Comparison of ENCODE assay signal across 22 cellular contexts in the genomic region with DNA sequence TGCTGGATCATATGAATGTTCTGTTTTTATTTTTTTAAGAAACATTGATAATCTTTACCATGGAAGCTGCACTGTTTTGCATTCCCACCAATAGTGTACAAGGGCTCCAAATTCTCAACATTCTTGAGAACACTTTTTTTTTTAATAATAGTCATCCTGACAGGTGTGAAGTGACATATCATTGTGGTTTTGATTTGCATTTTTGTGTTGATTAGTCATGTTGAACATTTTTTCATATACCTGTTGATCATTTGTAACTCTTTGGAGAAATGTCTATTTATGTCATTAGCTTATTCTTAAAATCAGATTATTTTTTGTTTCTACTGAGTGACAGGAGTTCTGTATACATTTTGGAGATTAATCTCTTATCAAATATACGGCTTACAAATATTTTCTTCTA.
DNase-seq lines count a peak whose midpoint lies in the region; ATAC-seq and TF ChIP-seq lines count a peak whose summit lies in the region.
"Had no signal": no experiment of that assay in that cellular context is flagged by ENCODE, and none has a peak within 500 bp of the region (broad histone marks: within the 10 kb centered on the region; RNA-seq: fewer than 3 reads in every experiment).

No MANE protein-coding gene starts in this region.

- CTCF ChIA-PET in mammary epithelial cell (lab: Charles Lee; ENCODE audit: low non-redundant PET), result no interaction called here
- CTCF ChIA-PET in MCF 10A (lab: Yijun Ruan, JAX), result no interaction called here

- no peaks in the 10 kb centered on the region for H4K20me1 ChIP-seq in mammary epithelial cell (ENCODE audit: insufficient read depth, low read length)

- H3K27me3 Mint-ChIP-seq in MCF 10A (ENCODE audit: insufficient read depth, unreplicated experiment) (no peaks in the 10 kb centered on the region), chondrocyte (ENCODE audit: low read depth) (no peaks in the 10 kb centered on the region)
- H3K27me3 Mint-ChIP-seq: activated naive CD8-positive, alpha-beta T cell treated with anti-CD3 and anti-CD28 coated beads, Interleukin-2, amount 50 U/mL, for 24 hours had no signal

- H3K4me3 ChIP-seq in mammary epithelial cell (replicated peaks in 1 of 3; ENCODE audit: insufficient read depth in 1 of 3, low read depth in 2 of 3, low read length in 3 of 3), result no peak overlapping the region
- H3K4me3 ChIP-seq: cardiac muscle cell, K562, transverse colon had no signal

- in situ Hi-C loops in mammary epithelial cell (cut with MboI; ENCODE audit: low sequenced_read_pairs in 2 of 2), result no loop called here

- intact Hi-C loops in mammary epithelial cell (cut with micrococcal nuclease), result no loop called here
- intact Hi-C loops in MCF 10A (cut with micrococcal nuclease), result no loop called here

- no peaks in the 10 kb centered on the region for H3K9me3 ChIP-seq in mammary epithelial cell (replicated peaks; ENCODE audit: insufficient read depth, low read length)
- H3K9me3 ChIP-seq: transverse colon had no signal

- H3K36me3 Mint-ChIP-seq in MCF 10A (ENCODE audit: insufficient read depth, unreplicated experiment) (no peaks in the 10 kb centered on the region), chondrocyte (ENCODE audit: low read depth) (no peaks in the 10 kb centered on the region)
- H3K36me3 Mint-ChIP-seq: immature natural killer cell had no signal

- H3K27ac ChIP-seq in mammary epithelial cell (ENCODE audit: insufficient read depth, low read depth, low read length), result no peak overlapping the region
- H3K27ac ChIP-seq: 22Rv1, C4-2B, cardiac muscle cell, transverse colon had no signal

- H3K4me3 Mint-ChIP-seq in MCF 10A (ENCODE audit: unreplicated experiment) (no peak overlapping the region), chondrocyte (ENCODE audit: unreplicated experiment) (no peak overlapping the region)
- H3K4me3 Mint-ChIP-seq: activated CD8-positive, alpha-beta T cell treated with anti-CD3 and anti-CD28 coated beads, Interleukin-2, amount 10 ng/mL, durations not matched to agents 7 days and 5 days; activated naive CD8-positive, alpha-beta T cell treated with anti-CD3 and anti-CD28 coated beads, Interleukin-2, amount 50 U/mL, for 24 hours; immature natural killer cell; nephron had no signal

- no peak overlapping the region for H3K4me2 ChIP-seq in mammary epithelial cell (ENCODE audit: insufficient read depth, low read depth, low read length)

- H3K27ac Mint-ChIP-seq in MCF 10A (ENCODE audit: low read depth, unreplicated experiment), result no peak overlapping the region
- no peak overlapping the region for H3K27ac Mint-ChIP-seq in chondrocyte (ENCODE audit: unreplicated experiment)
- H3K27ac Mint-ChIP-seq: activated CD8-positive, alpha-beta T cell treated with anti-CD3 and anti-CD28 coated beads, Interleukin-2, amount 10 ng/mL, durations not matched to agents 7 days and 5 days; activated naive CD8-positive, alpha-beta T cell treated with anti-CD3 and anti-CD28 coated beads, Interleukin-2, amount 50 U/mL, for 24 hours; immature natural killer cell; nephron had no signal

- dilution Hi-C loops in mammary epithelial cell (cut with HindIII; ENCODE audit: low sequenced_read_pairs), result no loop called here

- no peaks in the 10 kb centered on the region for H3K36me3 ChIP-seq in mammary epithelial cell (ENCODE audit: insufficient read depth, low read length)
- H3K36me3 ChIP-seq: cardiac muscle cell, transverse colon had no signal

- H3K79me2 ChIP-seq in mammary epithelial cell (ENCODE audit: insufficient read depth, low read length), result no peaks in the 10 kb centered on the region

- ATAC-seq in HG02759 (IDR thresholded peaks at IDR 0.05; ENCODE audit: unreplicated experiment) (peak; percentile 57), HG03571 (IDR thresholded peaks at IDR 0.05; ENCODE audit: unreplicated experiment) (peak; percentile 68)
- ATAC-seq: activated CD8-positive, alpha-beta T cell treated with anti-CD3 and anti-CD28 coated beads, Interleukin-2, amount 10 ng/mL, durations not matched to agents 7 days and 5 days; activated naive CD8-positive, alpha-beta T cell treated with anti-CD3 and anti-CD28 coated beads, Interleukin-2, amount 50 U/mL, for 24 hours; K562 had no signal

- DNase-seq in mammary epithelial cell (peak; percentile 1), MCF 10A (ENCODE audit: unreplicated experiment) (no peak), ecto neural progenitor cell (ENCODE audit: low spot score) (no peak), chondrocyte (ENCODE audit: low spot score) (no peak), SIG-M5 treated with dmso at 0.1 percent for 504 hours (lab: John Stamatoyannopoulos, UW; ENCODE audit: unreplicated experiment) (no peak), NCI-H748 treated with DMSO at 0.1 percent for 48 hours (lab: John Stamatoyannopoulos, UW) (no peak)
- DNase-seq: activated CD8-positive, alpha-beta T cell treated with anti-CD3 and anti-CD28 coated beads, Interleukin-2, amount 10 ng/mL, durations not matched to agents 7 days and 5 days; activated naive CD8-positive, alpha-beta T cell treated with anti-CD3 and anti-CD28 coated beads, Interleukin-2, amount 50 U/mL, for 24 hours; DMS79; immature natural killer cell; NCI-H2107; NCI-H69; stimulated activated naive CD4-positive, alpha-beta T cell; SW 1271; transverse colon had no signal

- BruUV-seq in mammary epithelial cell (replicated peaks; lab: Mats Ljungman, UMichigan), result no TSS peak
- no TSS peak for BruUV-seq in MCF 10A (replicated peaks; lab: Mats Ljungman, UMichigan)

- no peak overlapping the region for H3K9ac ChIP-seq in mammary epithelial cell (ENCODE audit: insufficient read depth, low read length)

- WGBS in mammary epithelial cell (ENCODE audit: low coverage, missing lambda C conversion rate), result 94% methylated on average over 1 of the region's 1 CpG

- POLR2A ChIA-PET in MCF 10A (lab: Yijun Ruan, JAX), result interaction anchor here (0.6 kb wide), 3 partner anchors 10 to 406 kb away, joined by 3 read pairs; no protein-coding TSS in a partner anchor

- no peaks in the 10 kb centered on the region for H3K4me1 ChIP-seq in mammary epithelial cell (ENCODE audit: insufficient read depth, low read length)
- H3K4me1 ChIP-seq: transverse colon had no signal

- H3K4me1 Mint-ChIP-seq in MCF 10A (ENCODE audit: insufficient read depth, unreplicated experiment) (no peaks in the 10 kb centered on the region), chondrocyte (ENCODE audit: low read depth) (no peaks in the 10 kb centered on the region)
- H3K4me1 Mint-ChIP-seq: activated naive CD8-positive, alpha-beta T cell treated with anti-CD3 and anti-CD28 coated beads, Interleukin-2, amount 50 U/mL, for 24 hours; immature natural killer cell; nephron had no signal

- H3K9me3 Mint-ChIP-seq in MCF 10A (ENCODE audit: unreplicated experiment), result no peaks in the 10 kb centered on the region
- H3K9me3 Mint-ChIP-seq in chondrocyte (ENCODE audit: low read depth), result peaks cover 17% of the 10 kb centered on the region
- H3K9me3 Mint-ChIP-seq: activated naive CD8-positive, alpha-beta T cell treated with anti-CD3 and anti-CD28 coated beads, Interleukin-2, amount 50 U/mL, for 24 hours had no signal

- no peak for TF ChIP-seq CTCF in mammary epithelial cell (conservative IDR thresholded peaks at IDR 0.05 in 1 of 2, IDR thresholded peaks at IDR 0.05 in 1 of 2; ENCODE audit: extremely low read depth in 1 of 2, insufficient read depth in 1 of 2, low read depth in 1 of 2, low read length in 2 of 2)
- TF ChIP-seq CTCF in MCF 10A (IDR thresholded peaks at IDR 0.05; ENCODE audit: unreplicated experiment), result no peak
- TF ChIP-seq CTCF in chondrocyte (IDR thresholded peaks at IDR 0.05), result no peak

- H2AFZ ChIP-seq in mammary epithelial cell (ENCODE audit: low read depth, low read length), result no peak overlapping the region

- H3K27me3 ChIP-seq in mammary epithelial cell (ENCODE audit: insufficient read depth, low read length), result no peaks in the 10 kb centered on the region
- H3K27me3 ChIP-seq: cardiac muscle cell, transverse colon had no signal
